In the genomic region with DNA sequence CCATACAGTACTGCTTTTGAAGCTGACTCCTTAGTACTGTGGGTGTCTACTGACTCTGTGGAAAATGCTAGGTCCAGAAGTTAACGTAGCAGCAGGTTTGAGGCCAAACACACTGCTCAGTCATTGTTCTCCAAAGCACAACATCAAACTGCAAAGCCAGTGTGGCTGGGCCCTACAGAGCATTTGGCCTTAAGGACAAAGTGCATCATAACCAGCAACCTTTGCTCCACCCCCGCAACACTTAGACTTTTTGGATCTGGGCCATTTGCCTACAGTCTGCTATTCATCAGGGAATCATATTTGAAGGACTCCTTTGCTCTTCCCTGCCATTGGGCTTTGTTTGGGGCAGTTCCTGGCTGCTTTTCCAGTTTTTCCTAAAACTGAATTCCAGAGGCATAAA, we compare ENCODE assay signal across 19 cellular contexts.
"Had no signal": no experiment of that assay in that cellular context is flagged by ENCODE, and none has a peak within 500 bp of the region (broad histone marks: within the 10 kb centered on the region; RNA-seq: fewer than 3 reads in every experiment).

No MANE protein-coding gene starts in this region.

- H3K27ac Mint-ChIP-seq: dendritic cell treated with granulocyte-macrophage colony-stimulating factor and Interleukin-4, amounts not matched to agents 40 ng/mL and 50 ng/mL, for 4 days; effector memory CD8-positive, alpha-beta T cell; naive thymus-derived CD8-positive, alpha-beta T cell had no signal

- H3K36me3 Mint-ChIP-seq: naive thymus-derived CD8-positive, alpha-beta T cell had no signal

- DNase-seq: effector memory CD8-positive, alpha-beta T cell; gastrocnemius medialis; glutamatergic neuron; kidney; left cardiac atrium; naive thymus-derived CD8-positive, alpha-beta T cell; psoas muscle; stimulated activated CD4-positive, alpha-beta T cell treated with anti-CD3 and anti-CD28 coated beads, Interleukin-2, amount 100 ng/mL, for 48 hours; stimulated activated naive CD8-positive, alpha-beta T cell treated with anti-CD3 and anti-CD28 coated beads, Interleukin-15, Interleukin-2, amounts not matched to agents 100 U/mL and 50 U/mL, for 24 hours; thyroid gland; upper lobe of left lung had no signal

- H3K27me3 Mint-ChIP-seq: dendritic cell treated with granulocyte-macrophage colony-stimulating factor and Interleukin-4, amounts not matched to agents 40 ng/mL and 50 ng/mL, for 4 days; effector memory CD8-positive, alpha-beta T cell had no signal

- H3K9me3 ChIP-seq: esophagus muscularis mucosa, gastrocnemius medialis, mucosa of descending colon, neutrophil, psoas muscle, suprapubic skin, thyroid gland, upper lobe of left lung, vagina had no signal

- H3K4me1 ChIP-seq: esophagus muscularis mucosa, thyroid gland, upper lobe of left lung, vagina had no signal

- ATAC-seq: effector memory CD8-positive, alpha-beta T cell; gastrocnemius medialis; mucosa of descending colon; naive thymus-derived CD8-positive, alpha-beta T cell; psoas muscle; stimulated activated naive CD8-positive, alpha-beta T cell treated with anti-CD3 and anti-CD28 coated beads, Interleukin-15, Interleukin-2, amounts not matched to agents 100 U/mL and 50 U/mL, for 24 hours had no signal

- H3K36me3 ChIP-seq: esophagus muscularis mucosa, gastrocnemius medialis, neutrophil, suprapubic skin, thyroid gland, upper lobe of left lung, vagina had no signal

- H3K27me3 ChIP-seq: esophagus muscularis mucosa, gastrocnemius medialis, suprapubic skin, thyroid gland, upper lobe of left lung, vagina had no signal

- H3K4me2 ChIP-seq: smooth muscle cell had no signal

- H3K4me3 ChIP-seq: esophagus muscularis mucosa, gastrocnemius medialis, mucosa of descending colon, psoas muscle, smooth muscle cell, suprapubic skin, thyroid gland, upper lobe of left lung, vagina had no signal

- H3K9me3 Mint-ChIP-seq: dendritic cell treated with granulocyte-macrophage colony-stimulating factor and Interleukin-4, amounts not matched to agents 40 ng/mL and 50 ng/mL, for 4 days; effector memory CD8-positive, alpha-beta T cell; naive thymus-derived CD8-positive, alpha-beta T cell had no signal

- H3K4me3 Mint-ChIP-seq: dendritic cell treated with granulocyte-macrophage colony-stimulating factor and Interleukin-4, amounts not matched to agents 40 ng/mL and 50 ng/mL, for 4 days; effector memory CD8-positive, alpha-beta T cell; naive thymus-derived CD8-positive, alpha-beta T cell had no signal

- H3K27ac ChIP-seq: epithelial cell of prostate, esophagus muscularis mucosa, gastrocnemius medialis, neutrophil, psoas muscle, suprapubic skin, thyroid gland, upper lobe of left lung, vagina had no signal
